In the genomic region with DNA sequence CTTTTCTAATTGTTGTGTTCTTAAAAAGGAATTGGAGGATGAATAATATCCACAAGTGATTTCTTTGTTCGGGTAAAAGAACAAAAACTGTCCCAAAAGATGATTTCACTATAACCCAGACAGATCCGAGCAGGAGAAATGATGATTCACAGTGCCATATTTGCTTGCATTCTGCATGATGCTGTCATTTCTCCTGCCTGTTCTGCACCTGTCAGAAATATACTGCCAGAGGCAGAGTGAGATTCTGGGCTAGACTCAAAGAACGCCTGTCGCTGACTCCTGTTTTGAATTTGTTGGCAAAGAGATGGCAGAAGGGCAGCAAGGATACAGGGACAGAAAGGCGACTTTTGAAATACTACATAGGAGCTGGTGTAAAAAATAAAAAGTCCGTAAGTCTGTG, we compare ENCODE assay signal across 21 cellular contexts. TPM values are rescaled to one million over a fixed set of nuclear protein-coding genes. Genes with fewer than 3 reads are reported as not detected.
"Had no signal": no experiment of that assay in that cellular context is flagged by ENCODE, and none has a peak within 500 bp of the region (broad histone marks: within the 10 kb centered on the region; RNA-seq: fewer than 3 reads in every experiment).

No MANE protein-coding gene starts in this region.

- H3K27ac Mint-ChIP-seq: activated CD4-positive, alpha-beta T cell treated with anti-CD3 and anti-CD28 coated beads for 36 hours; activated naive CD4-positive, alpha-beta T cell treated with anti-CD3 and anti-CD28 coated beads for 36 hours; activated T-helper 17 cell treated with anti-CD3 and anti-CD28 coated beads, Interleukin-2, amount 50 U/mL, for 72 hours; endodermal cell; immature natural killer cell; natural killer cell treated with Interleukin-12 subunit alpha and Interleukin-12 subunit beta and Interleukin-15 and Interleukin-18, amount 100 ng/mL, for 72 hours had no signal

- ATAC-seq: activated CD4-positive, alpha-beta T cell treated with anti-CD3 and anti-CD28 coated beads for 36 hours; activated T-helper 17 cell treated with anti-CD3 and anti-CD28 coated beads, Interleukin-2, amount 50 U/mL, for 72 hours; natural killer cell treated with Interleukin-12 subunit alpha and Interleukin-12 subunit beta and Interleukin-15 and Interleukin-18, amount 100 ng/mL, for 72 hours; stimulated activated naive CD8-positive, alpha-beta T cell treated with anti-CD3 and anti-CD28 coated beads, Interleukin-15, Interleukin-2, amounts not matched to agents 100 U/mL and 50 U/mL, for 24 hours had no signal

- H3K36me3 ChIP-seq: adrenal gland, sigmoid colon, suprapubic skin, upper lobe of left lung had no signal

- DNase-seq: activated CD4-positive, alpha-beta T cell treated with anti-CD3 and anti-CD28 coated beads for 36 hours; activated naive CD4-positive, alpha-beta T cell treated with anti-CD3 and anti-CD28 coated beads for 36 hours; adrenal gland; endodermal cell; immature natural killer cell; left cardiac atrium; sigmoid colon; stimulated activated CD4-positive, alpha-beta T cell treated with anti-CD3 and anti-CD28 coated beads, Interleukin-2, amount 100 ng/mL, for 48 hours; stimulated activated CD8-positive, alpha-beta memory T cell treated with anti-CD3 and anti-CD28 coated beads, Interleukin-4, amount 100 ng/mL, for 48 hours; stimulated activated naive CD8-positive, alpha-beta T cell treated with anti-CD3 and anti-CD28 coated beads, Interleukin-15, Interleukin-2, amounts not matched to agents 100 U/mL and 50 U/mL, for 24 hours; T-helper 9 cell; upper lobe of left lung had no signal

- H3K27ac ChIP-seq: adrenal gland, sigmoid colon, suprapubic skin, upper lobe of left lung, VCaP had no signal

- H3K9me3 Mint-ChIP-seq: activated naive CD4-positive, alpha-beta T cell treated with anti-CD3 and anti-CD28 coated beads for 36 hours; activated T-helper 17 cell treated with anti-CD3 and anti-CD28 coated beads, Interleukin-2, amount 50 U/mL, for 72 hours; natural killer cell treated with Interleukin-12 subunit alpha and Interleukin-12 subunit beta and Interleukin-15 and Interleukin-18, amount 100 ng/mL, for 72 hours had no signal

- H3K36me3 Mint-ChIP-seq: immature natural killer cell; natural killer cell treated with Interleukin-12 subunit alpha and Interleukin-12 subunit beta and Interleukin-15 and Interleukin-18, amount 100 ng/mL, for 72 hours had no signal

- H3K4me3 ChIP-seq: adrenal gland, lung, sigmoid colon, suprapubic skin, upper lobe of left lung had no signal

- H3K27me3 ChIP-seq: sigmoid colon, suprapubic skin, upper lobe of left lung had no signal

- H3K4me1 ChIP-seq: adrenal gland, sigmoid colon, upper lobe of left lung had no signal

- H3K27me3 Mint-ChIP-seq: activated T-helper 17 cell treated with anti-CD3 and anti-CD28 coated beads, Interleukin-2, amount 50 U/mL, for 72 hours had no signal

- H3K9me3 ChIP-seq: adrenal gland, sigmoid colon, suprapubic skin, upper lobe of left lung had no signal

- H3K4me1 Mint-ChIP-seq: activated CD4-positive, alpha-beta T cell treated with anti-CD3 and anti-CD28 coated beads for 36 hours; activated T-helper 17 cell treated with anti-CD3 and anti-CD28 coated beads, Interleukin-2, amount 50 U/mL, for 72 hours; endodermal cell; immature natural killer cell had no signal

- H3K4me3 Mint-ChIP-seq: activated CD4-positive, alpha-beta T cell treated with anti-CD3 and anti-CD28 coated beads for 36 hours; activated naive CD4-positive, alpha-beta T cell treated with anti-CD3 and anti-CD28 coated beads for 36 hours; activated T-helper 17 cell treated with anti-CD3 and anti-CD28 coated beads, Interleukin-2, amount 50 U/mL, for 72 hours; endodermal cell; immature natural killer cell; natural killer cell treated with Interleukin-12 subunit alpha and Interleukin-12 subunit beta and Interleukin-15 and Interleukin-18, amount 100 ng/mL, for 72 hours had no signal

RNA-seq across cellular contexts. Expression of gene SLC24A5, which starts 34.6 kb away (rescaled TPM):
- total RNA-seq: activated CD4-positive, alpha-beta T cell treated with anti-CD3 and anti-CD28 coated beads for 36 hours; activated naive CD4-positive, alpha-beta T cell treated with anti-CD3 and anti-CD28 coated beads for 36 hours; activated T-helper 17 cell treated with anti-CD3 and anti-CD28 coated beads, Interleukin-2, amount 50 U/mL, for 72 hours; adrenal gland; dermis blood vessel endothelial cell; endodermal cell; fibroblast of villous mesenchyme; left cardiac atrium; lung; natural killer cell treated with Interleukin-12 subunit alpha and Interleukin-12 subunit beta and Interleukin-15 and Interleukin-18, amount 100 ng/mL, for 72 hours; osteocyte had no signal
- polyA plus RNA-seq: esophagus, immature natural killer cell, sigmoid colon had no signal
